In genomic region chr11:909406-909805, GRCh38 we compare ENCODE assay signal across 1 cellular context.
TF ChIP-seq lines count a peak whose summit lies in the region.

No MANE protein-coding gene starts in this region.

TF ChIP-seq in H1, 55 proteins besides CTCF, POLR2A, EP300 and RAD21:
- TF ChIP-seq CBX5 (IDR thresholded peaks at IDR 0.05; ENCODE audit: low read depth, low read length) (no peak), HDAC2 (IDR thresholded peaks at IDR 0.05; ENCODE audit: borderline replicate concordance in 1 of 2, low read depth in 2 of 2, low read length in 2 of 2) (no peak), JUN (IDR thresholded peaks at IDR 0.05; ENCODE audit: low read depth, low read length) (no peak), SP4 (IDR thresholded peaks at IDR 0.05; ENCODE audit: low read length) (no peak), ASH2L (IDR thresholded peaks at IDR 0.05; ENCODE audit: low read length) (no peak), HDAC6 (IDR thresholded peaks at IDR 0.05; ENCODE audit: low read depth, low read length) (no peak), CREB1 (IDR thresholded peaks at IDR 0.05) (no peak), SP2 (IDR thresholded peaks at IDR 0.05; ENCODE audit: low read length) (no peak), CHD7 (IDR thresholded peaks at IDR 0.05; ENCODE audit: insufficient replicate concordance, low read length) (no peak), ATF2 (IDR thresholded peaks at IDR 0.05; ENCODE audit: low read length) (no peak), CBX8 (IDR thresholded peaks at IDR 0.05; ENCODE audit: borderline replicate concordance, low read depth, low read length) (no peak), KDM1A (IDR thresholded peaks at IDR 0.05; ENCODE audit: borderline replicate concordance, low read length) (no peak), TAF7 (optimal IDR thresholded peaks at IDR 0.05; ENCODE audit: borderline replicate concordance, low read depth, low read length) (no peak), RFX5 (IDR thresholded peaks at IDR 0.05; ENCODE audit: borderline replicate concordance, low read depth, low read length) (no peak), ATF3 (IDR thresholded peaks at IDR 0.05; ENCODE audit: insufficient read depth, low read depth, low read length) (no peak), SUZ12 (IDR thresholded peaks at IDR 0.05; ENCODE audit: low read length) (no peak), NANOG (IDR thresholded peaks at IDR 0.05; ENCODE audit: insufficient read depth, low read depth, low read length, poor library complexity, severe bottlenecking) (no peak), TAF1 (IDR thresholded peaks at IDR 0.05; ENCODE audit: low read depth, low read length) (no peak), E2F6 (IDR thresholded peaks at IDR 0.05) (no peak), CHD2 (IDR thresholded peaks at IDR 0.05; ENCODE audit: low read length) (no peak)
TF ChIP-seq in H1: peak in this region for 0.
